In genomic region chr5:103808464-103809106, GRCh38 we compare ENCODE assay signal across 8 cellular contexts.
A peak's percentile ranks its signal among the peaks of the same experiment; 100 is the strongest.
DNase-seq lines count a peak whose midpoint lies in the region; ATAC-seq and TF ChIP-seq lines count a peak whose summit lies in the region.

No MANE protein-coding gene starts in this region.

- H3K36me3 Mint-ChIP-seq in type B pancreatic cell = no peaks in the 10 kb centered on the region
- no peaks in the 10 kb centered on the region for H3K36me3 Mint-ChIP-seq in activated CD4-positive, alpha-beta memory T cell treated with anti-CD3 and anti-CD28 coated beads, Interleukin-2, amount 10 ng/mL, durations not matched to agents 7 days and 5 days (ENCODE audit: low read depth)

- no peak overlapping the region for H3K4me3 ChIP-seq in AG10803 (ENCODE audit: low read length)

- POLR2A ChIA-PET in activated CD4-positive, alpha-beta memory T cell treated with anti-CD3 and anti-CD28 coated beads, Interleukin-2, amount 10 ng/mL, durations not matched to agents 7 days and 5 days (lab: Charles Lee) = no interaction called here

- TF ChIP-seq CTCF in AG10803 (conservative IDR thresholded peaks at IDR 0.05; ENCODE audit: low read length) = peak; percentile 96
- peak; percentile 96 for TF ChIP-seq CTCF in type B pancreatic cell (conservative IDR thresholded peaks at IDR 0.05)

- H3K27ac Mint-ChIP-seq in type B pancreatic cell = no peak overlapping the region
- H3K27ac Mint-ChIP-seq in activated CD4-positive, alpha-beta memory T cell treated with anti-CD3 and anti-CD28 coated beads, Interleukin-2, amount 10 ng/mL, durations not matched to agents 7 days and 5 days = no peak overlapping the region

- H3K9me3 Mint-ChIP-seq in type B pancreatic cell = no peaks in the 10 kb centered on the region
- no peaks in the 10 kb centered on the region for H3K9me3 Mint-ChIP-seq in activated CD4-positive, alpha-beta memory T cell treated with anti-CD3 and anti-CD28 coated beads, Interleukin-2, amount 10 ng/mL, durations not matched to agents 7 days and 5 days

- CTCF ChIA-PET in activated CD4-positive, alpha-beta memory T cell treated with anti-CD3 and anti-CD28 coated beads, Interleukin-2, amount 10 ng/mL, durations not matched to agents 7 days and 5 days (lab: Charles Lee) = no interaction called here

- H3K27me3 Mint-ChIP-seq in type B pancreatic cell = no peaks in the 10 kb centered on the region
- H3K27me3 Mint-ChIP-seq in activated CD4-positive, alpha-beta memory T cell treated with anti-CD3 and anti-CD28 coated beads, Interleukin-2, amount 10 ng/mL, durations not matched to agents 7 days and 5 days = no peaks in the 10 kb centered on the region

- H3K4me3 Mint-ChIP-seq in type B pancreatic cell = no peak overlapping the region
- no peak overlapping the region for H3K4me3 Mint-ChIP-seq in activated CD4-positive, alpha-beta memory T cell treated with anti-CD3 and anti-CD28 coated beads, Interleukin-2, amount 10 ng/mL, durations not matched to agents 7 days and 5 days

- peaks cover 12% of the 10 kb centered on the region for H3K4me1 Mint-ChIP-seq in type B pancreatic cell (ENCODE audit: unreplicated experiment)
- H3K4me1 Mint-ChIP-seq in activated CD4-positive, alpha-beta memory T cell treated with anti-CD3 and anti-CD28 coated beads, Interleukin-2, amount 10 ng/mL, durations not matched to agents 7 days and 5 days = no peaks in the 10 kb centered on the region

- DNase-seq in AG10803 (ENCODE audit: low read depth) (peak; percentile 40), NCI-H2227 treated with DMSO at 0.1 percent for 48 hours (lab: John Stamatoyannopoulos, UW) (peak; percentile 75), amygdala (lab: John Stamatoyannopoulos, UW) (peak in 34 of 56 donors; percentile 0 to 68 (median 10)), iris pigment epithelial cell (ENCODE audit: low read depth) (peak; percentile 63), type B pancreatic cell (ENCODE audit: extremely low spot score, unreplicated experiment) (no peak)
- DNase-seq in activated CD4-positive, alpha-beta memory T cell treated with anti-CD3 and anti-CD28 coated beads, Interleukin-2, amount 10 ng/mL, durations not matched to agents 7 days and 5 days = no peak

- ATAC-seq in GM18909 (IDR thresholded peaks at IDR 0.05; ENCODE audit: poor library complexity, unreplicated experiment) (peak; percentile 85), HG03196 (IDR thresholded peaks at IDR 0.05; ENCODE audit: unreplicated experiment) (peak; percentile 87)

Comparison
In these comparisons a context has a peak if more than half of its experiments do, and no peak if none do; other contexts are left out.
1. DNase-seq: peak in AG10803 (single experiment), NCI-H2227 treated with DMSO at 0.1 percent for 48 hours (single experiment), amygdala (34 of 56) and iris pigment epithelial cell (single experiment); none in type B pancreatic cell (single experiment) and activated CD4-positive, alpha-beta memory T cell treated with anti-CD3 and anti-CD28 coated beads, Interleukin-2, amount 10 ng/mL, durations not matched to agents 7 days and 5 days (single experiment).